Comparison of ENCODE assay signal across 20 cellular contexts in the genomic region with DNA sequence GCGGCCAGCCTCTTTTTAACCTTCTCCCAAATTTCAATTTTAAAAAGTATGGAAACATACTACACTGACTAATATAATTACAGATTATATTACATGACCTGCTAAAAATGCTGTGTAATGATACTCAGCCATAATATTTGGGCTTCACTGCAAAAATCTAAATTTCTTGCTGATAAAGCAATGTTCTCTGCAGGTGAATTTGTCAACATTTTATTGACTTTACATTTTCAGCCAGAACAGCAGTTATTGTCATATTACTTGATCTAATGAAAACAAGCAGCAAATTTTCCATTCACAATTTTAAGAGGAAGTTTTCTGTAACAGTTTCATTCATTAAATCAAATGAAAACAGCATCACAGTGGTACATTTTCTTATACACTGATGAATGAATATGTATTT.
"Had no signal": no experiment of that assay in that cellular context is flagged by ENCODE, and none has a peak within 500 bp of the region (broad histone marks: within the 10 kb centered on the region; RNA-seq: fewer than 3 reads in every experiment).

No MANE protein-coding gene starts in this region.

- H3K4me1 ChIP-seq: thyroid gland had no signal

- H3K4me3 Mint-ChIP-seq: immature natural killer cell, naive B cell, nephron, type B pancreatic cell had no signal

- DNase-seq: effector memory CD4-positive, alpha-beta T cell; foreskin fibroblast; glutamatergic neuron; immature natural killer cell; kidney; left cardiac atrium; left ventricle myocardium superior; mesendoderm; naive B cell; posterior cingulate gyrus; stimulated activated CD4-positive, alpha-beta T cell treated with anti-CD3 and anti-CD28 coated beads, Interleukin-12 subunit alpha, Interleukin-12 subunit beta, amount 100 ng/mL, for 4 hours; stimulated activated naive CD8-positive, alpha-beta T cell treated with anti-CD3 and anti-CD28 coated beads, Interleukin-15, Interleukin-2, amounts not matched to agents 100 U/mL and 50 U/mL, for 24 hours; thyroid gland had no signal

- H3K27me3 ChIP-seq: gastroesophageal sphincter, suprapubic skin, thyroid gland had no signal

- H3K27ac Mint-ChIP-seq: immature natural killer cell, nephron, type B pancreatic cell had no signal

- H3K9me3 ChIP-seq: gastroesophageal sphincter, suprapubic skin, thyroid gland had no signal

- H3K27me3 Mint-ChIP-seq: naive B cell, type B pancreatic cell had no signal

- H3K36me3 ChIP-seq: gastroesophageal sphincter, suprapubic skin, thyroid gland had no signal

- ATAC-seq: esophagus mucosa; gastroesophageal sphincter; left cardiac atrium; left ventricle myocardium superior; sciatic nerve; stimulated activated naive CD8-positive, alpha-beta T cell treated with anti-CD3 and anti-CD28 coated beads, Interleukin-15, Interleukin-2, amounts not matched to agents 100 U/mL and 50 U/mL, for 24 hours had no signal

- H3K4me3 ChIP-seq: gastroesophageal sphincter, lung, suprapubic skin, thyroid gland had no signal

- H3K27ac ChIP-seq: gastroesophageal sphincter, suprapubic skin, thyroid gland had no signal

- H3K36me3 Mint-ChIP-seq: immature natural killer cell had no signal

- H3K9me3 Mint-ChIP-seq: immature natural killer cell, naive B cell, nephron, type B pancreatic cell had no signal
